15 cellular contexts compared by ENCODE assay signal in genomic region chr1:36247538-36247937, GRCh38. TPM values are rescaled to one million over a fixed set of nuclear protein-coding genes. Genes with fewer than 3 reads are reported as not detected.
A peak's percentile ranks its signal among the peaks of the same experiment; 100 is the strongest.
DNase-seq lines count a peak whose midpoint lies in the region; ATAC-seq and TF ChIP-seq lines count a peak whose summit lies in the region.
"Had no signal": no experiment of that assay in that cellular context is flagged by ENCODE, and none has a peak within 500 bp of the region (broad histone marks: within the 10 kb centered on the region; RNA-seq: fewer than 3 reads in every experiment).

No MANE protein-coding gene starts in this region.

- no peak overlapping the region for H2BK12ac ChIP-seq in H9 (ENCODE audit: insufficient read length, low read depth, low read length)

- no peak overlapping the region for H4K8ac ChIP-seq in H9 (replicated peaks; ENCODE audit: insufficient read length, low read depth, low read length)

- H3K27me3 ChIP-seq in CD4-positive, alpha-beta T cell (ENCODE audit: control insufficient read depth, insufficient read depth, low read length), result no peaks in the 10 kb centered on the region
- H3K27me3 ChIP-seq in sigmoid colon, result no peaks in the 10 kb centered on the region
- no peaks in the 10 kb centered on the region for H3K27me3 ChIP-seq in colonic mucosa
- no peaks in the 10 kb centered on the region for H3K27me3 ChIP-seq in lower lobe of right lung (ENCODE audit: low read depth)
- no peaks in the 10 kb centered on the region for H3K27me3 ChIP-seq in H9 (ENCODE audit: insufficient read depth, low read length)

- H3K4ac ChIP-seq in H9 (ENCODE audit: low read depth, low read length), result no peak overlapping the region

- no peak overlapping the region for H2BK5ac ChIP-seq in H9 (ENCODE audit: insufficient read length, low read length)

- ATAC-seq in CD4-positive, alpha-beta T cell (ENCODE audit: poor library complexity), result no peak
- no peak for ATAC-seq in lower lobe of right lung

- H2BK15ac ChIP-seq in H9 (ENCODE audit: low read depth, low read length), result no peak overlapping the region

- H3K4me1 Mint-ChIP-seq in CD4-positive, alpha-beta T cell (ENCODE audit: low read depth), result peaks cover 56% of the 10 kb centered on the region
- peaks cover 13 to 17% of the 10 kb centered on the region in 2 experiments for H3K4me1 Mint-ChIP-seq in H9

- H3K23me2 ChIP-seq in H9 (ENCODE audit: insufficient read length, low read depth, low read length, poor library complexity, severe bottlenecking), result no peaks in the 10 kb centered on the region

- H3K36me3 Mint-ChIP-seq in CD4-positive, alpha-beta T cell (ENCODE audit: low read depth), result peaks cover 54% of the 10 kb centered on the region
- peaks cover 8 to 28% (median 25%) of the 10 kb centered on the region in 3 experiments; a peak in 6 of 7 replicates for H3K36me3 Mint-ChIP-seq in H9 (ENCODE audit: insufficient read depth in 1 of 3, low read depth in 3 of 3)

- no peak for TF ChIP-seq EP300 in sigmoid colon (IDR thresholded peaks at IDR 0.05)

- H3K27ac ChIP-seq in CD4-positive, alpha-beta T cell (ENCODE audit: low read depth, low read length), result no peak overlapping the region
- peak overlapping the region; percentile 87 for H3K27ac ChIP-seq in epithelial cell of prostate
- H3K27ac ChIP-seq in sigmoid colon, result peak overlapping the region; percentile 47 to 83 (median 68)
- no peak overlapping the region for H3K27ac ChIP-seq in colonic mucosa
- H3K27ac ChIP-seq in lower lobe of right lung, result no peak overlapping the region
- H3K27ac ChIP-seq in H9 (ENCODE audit: insufficient read length, low read depth, low read length), result no peak overlapping the region

- H2BK120ac ChIP-seq in H9 (ENCODE audit: low read depth, low read length, poor library complexity, severe bottlenecking), result no peak overlapping the region

- peak overlapping the region; percentile 67 for H3K27ac Mint-ChIP-seq in CD4-positive, alpha-beta T cell
- H3K27ac Mint-ChIP-seq in H9, result no peak overlapping the region; a peak in 1 of 7 replicates

- peaks cover 11% of the 10 kb centered on the region for H3K79me1 ChIP-seq in H9 (ENCODE audit: insufficient read depth, low read depth, low read length, poor library complexity, severe bottlenecking)

- H3K14ac ChIP-seq in H9 (ENCODE audit: insufficient read depth, low read length), result no peak overlapping the region

- H3K4me3 Mint-ChIP-seq in CD4-positive, alpha-beta T cell, result no peak overlapping the region
- H3K4me3 Mint-ChIP-seq in H9, result no peak overlapping the region
- H3K4me3 Mint-ChIP-seq: activated CD4-positive, alpha-beta T cell treated with anti-CD3 and anti-CD28 coated beads for 36 hours had no signal

- no peak for DNase-seq in CD4-positive, alpha-beta T cell
- DNase-seq in OCI-M1 (lab: John Stamatoyannopoulos, UW) (peak; percentile 39), epithelial cell of prostate (ENCODE audit: low read depth, low spot score) (no peak), sigmoid colon (no peak), colonic mucosa (no peak), lower lobe of right lung (no peak), NK-92 (lab: John Stamatoyannopoulos, UW; ENCODE audit: unreplicated experiment) (no peak), H9 (no peak)
- DNase-seq: activated CD4-positive, alpha-beta T cell treated with anti-CD3 and anti-CD28 coated beads for 36 hours; cortex of kidney; DMS79; NCI-H1694 treated with DMSO at 0.1 percent for 48 hours; NCI-H510A; stimulated activated naive CD4-positive, alpha-beta T cell had no signal

- no peak overlapping the region for H3K9ac ChIP-seq in colonic mucosa (ENCODE audit: low read depth in 2 of 2, low read length in 2 of 2)
- no peak overlapping the region for H3K9ac ChIP-seq in H9 (ENCODE audit: extremely low read depth, insufficient read length, low read length)

- H2AFZ ChIP-seq in H9 (ENCODE audit: low read length), result no peak overlapping the region

- no peaks in the 10 kb centered on the region for H3K9me3 Mint-ChIP-seq in CD4-positive, alpha-beta T cell
- no peaks in the 10 kb centered on the region; a peak in 1 of 5 replicates for H3K9me3 Mint-ChIP-seq in H9

- H3K56ac ChIP-seq in H9 (ENCODE audit: insufficient read length, low read depth, low read length), result no peak overlapping the region

- peaks cover 0 to 69% (median 62%) of the 10 kb centered on the region in 4 donors for H3K4me1 ChIP-seq in sigmoid colon
- no peaks in the 10 kb centered on the region for H3K4me1 ChIP-seq in colonic mucosa
- H3K4me1 ChIP-seq in lower lobe of right lung, result peaks cover 50% of the 10 kb centered on the region
- H3K4me1 ChIP-seq in H9 (ENCODE audit: insufficient read depth, low read length), result no peaks in the 10 kb centered on the region

- no peak for TF ChIP-seq POLR2A in sigmoid colon (IDR thresholded peaks at IDR 0.05)

- POLR2A ChIA-PET in CD4-positive, alpha-beta T cell (lab: Charles Lee), result interaction anchor here (1.3 kb wide), 1 partner anchor 23 kb away, joined by 5 read pairs; the partner anchor contains the start of gene THRAP3

- no peak overlapping the region for H3T11ph ChIP-seq in H9 (ENCODE audit: low read length)

- no peak overlapping the region for H4K91ac ChIP-seq in H9 (ENCODE audit: insufficient read length, low read depth, low read length)

- CTCF ChIA-PET in CD4-positive, alpha-beta T cell (lab: Charles Lee), result no interaction called here

- H3K23ac ChIP-seq in H9 (ENCODE audit: insufficient read length, low read depth, low read length), result no peak overlapping the region

- peaks cover 47% of the 10 kb centered on the region for H3K79me2 ChIP-seq in H9 (ENCODE audit: insufficient read depth, low read length)

- no peak for TF ChIP-seq CTCF in CD4-positive, alpha-beta T cell (IDR thresholded peaks at IDR 0.05)
- TF ChIP-seq CTCF in sigmoid colon (IDR thresholded peaks at IDR 0.05) (no peak), colonic mucosa (IDR thresholded peaks at IDR 0.05) (no peak), lower lobe of right lung (IDR thresholded peaks at IDR 0.05) (no peak), H9 (conservative IDR thresholded peaks at IDR 0.05) (no peak)

- H3K27me3 Mint-ChIP-seq in CD4-positive, alpha-beta T cell, result no peaks in the 10 kb centered on the region
- no peaks in the 10 kb centered on the region for H3K27me3 Mint-ChIP-seq in H9 (ENCODE audit: low read depth)
- H3K27me3 Mint-ChIP-seq: activated CD4-positive, alpha-beta T cell treated with anti-CD3 and anti-CD28 coated beads for 36 hours had no signal

- H3K18ac ChIP-seq in H9 (ENCODE audit: insufficient read length, low read depth, low read length), result no peak overlapping the region

- no peaks in the 10 kb centered on the region for H4K20me1 ChIP-seq in H9 (ENCODE audit: control insufficient read depth, insufficient read depth, insufficient read length)

- 82 to 92% methylated on average over 3 of the region's 3 CpGs for WGBS in sigmoid colon, 2 donors
- WGBS in H9 (ENCODE audit: extremely low coverage, insufficient read length, low lambda C conversion rate), result no CpG with 5 or more reads among the region's 3 CpGs

- H4K5ac ChIP-seq in H9 (ENCODE audit: insufficient read length, low read depth, low read length), result no peak overlapping the region

- H2BK20ac ChIP-seq in H9 (ENCODE audit: low read depth, low read length, poor library complexity, severe bottlenecking), result no peak overlapping the region

- H3K36me3 ChIP-seq in sigmoid colon (no peaks in the 10 kb centered on the region), colonic mucosa (no peaks in the 10 kb centered on the region), lower lobe of right lung (peaks cover 10% of the 10 kb centered on the region)

- no peak overlapping the region for H3K4me2 ChIP-seq in H9 (ENCODE audit: insufficient read depth, insufficient read length, low read length)

- H3K4me3 ChIP-seq in sigmoid colon, result no peak overlapping the region
- no peak overlapping the region for H3K4me3 ChIP-seq in colonic mucosa
- H3K4me3 ChIP-seq in lower lobe of right lung, result no peak overlapping the region

- intact Hi-C loops in CD4-positive, alpha-beta T cell (cut with DNase I, micrococcal nuclease), result no loop called here
- intact Hi-C loops in sigmoid colon (cut with DNase I) (no loop called here), colonic mucosa (cut with DNase I) (no loop called here), lower lobe of right lung (cut with DNase I) (no loop called here)

- no peak overlapping the region for H2AK5ac ChIP-seq in H9 (ENCODE audit: insufficient read length, low read length)

- no peaks in the 10 kb centered on the region for H3K9me3 ChIP-seq in CD4-positive, alpha-beta T cell (ENCODE audit: control insufficient read depth, low read length)
- H3K9me3 ChIP-seq in sigmoid colon (no peaks in the 10 kb centered on the region), colonic mucosa (no peaks in the 10 kb centered on the region), lower lobe of right lung (no peaks in the 10 kb centered on the region), H9 (ENCODE audit: control insufficient read depth, low read depth, low read length) (no peaks in the 10 kb centered on the region)

RNA-seq across cellular contexts. Expression of gene THRAP3, which starts 23.3 kb away (rescaled TPM):
- total RNA-seq in CD4-positive, alpha-beta T cell, result 10 to 100 TPM; 68.7 to 76.1 TPM
- total RNA-seq in sigmoid colon (100 to 1,000 TPM in 1 of 4 donors, 10 to 100 TPM in 3; 77.8 to 104 (median 89.9) TPM), colonic mucosa (100 to 1,000 TPM in 1 of 2 donors, 10 to 100 TPM in 1; 81.0 to 103 TPM), lower lobe of right lung (81.0 TPM), H9 (2021) (184 and 186 TPM in 2 replicates)
- 10 to 100 TPM; 25.4 to 52.0 (median 30.6) TPM for polyA plus RNA-seq in sigmoid colon

RNA-seq across cellular contexts. Expression of gene SH3D21, which starts 58.6 kb away (rescaled TPM):
- 1 to 10 TPM; 1.9 to 2.6 TPM for total RNA-seq in CD4-positive, alpha-beta T cell
- total RNA-seq in sigmoid colon (1 to 10 TPM in 2 of 4 donors, under 1 TPM in 2; 0.16 to 3.0 (median 1.0) TPM), colonic mucosa (10 to 100 TPM in 1 of 2 donors, 1 to 10 TPM in 1; 7.4 to 22.8 TPM), lower lobe of right lung (8.5 TPM), H9 (2021) (16.9 and 18.3 TPM in 2 replicates)
- 1 to 10 TPM; 1.8 to 7.4 (median 5.8) TPM for polyA plus RNA-seq in sigmoid colon
- total RNA-seq: H4 had no signal

Comparison
In these comparisons a context has a peak if more than half of its experiments do, and no peak if none do; other contexts are left out.
1. H3K27ac ChIP-seq: peak in epithelial cell of prostate (single experiment) and sigmoid colon (4 of 4); none in CD4-positive, alpha-beta T cell (single experiment), colonic mucosa (single experiment), lower lobe of right lung (single experiment) and H9 (single experiment).